In genomic region chrX:118495958-118496762, GRCh38 we compare ENCODE assay signal across 1 cellular context.
TF ChIP-seq lines count a peak whose summit lies in the region.

No MANE protein-coding gene starts in this region.

TF ChIP-seq in K562, 482 proteins besides CTCF, POLR2A, EP300 and RAD21 (continued from another document):
- no peak for TF ChIP-seq CUX1 (CRISPR knock-in tag; IDR thresholded peaks at IDR 0.05)
- TF ChIP-seq CTBP1 (IDR thresholded peaks at IDR 0.05; ENCODE audit: borderline replicate concordance), result peak; percentile 55
- no peak for TF ChIP-seq ZFP91 (CRISPR knock-in tag; IDR thresholded peaks at IDR 0.05)
- 0 out of 2 replicates have a peak, but pooled peaks have one; percentile 5 for TF ChIP-seq ARID4B (CRISPR knock-in tag; IDR thresholded peaks at IDR 0.05)
- TF ChIP-seq TFAP4 (CRISPR knock-in tag; IDR thresholded peaks at IDR 0.05; ENCODE audit: borderline replicate concordance), result 0 out of 2 replicates have a peak, but pooled peaks have one; percentile 16
- TF ChIP-seq ZNF436 (CRISPR knock-in tag; IDR thresholded peaks at IDR 0.05), result no peak
- TF ChIP-seq PHTF2 (CRISPR knock-in tag; IDR thresholded peaks at IDR 0.05), result no peak
- no peak for TF ChIP-seq CHAMP1 (IDR thresholded peaks at IDR 0.05)
- peak; percentile 79 for TF ChIP-seq EGR1 (conservative IDR thresholded peaks at IDR 0.05)
- no peak for TF ChIP-seq GATA2 (CRISPR knock-in tag; IDR thresholded peaks at IDR 0.05)
- peak; percentile 32; the same call in 1 of the 2 replicates for TF ChIP-seq ZC3H4 (CRISPR knock-in tag; IDR thresholded peaks at IDR 0.05; ENCODE audit: borderline replicate concordance)
- no peak for TF ChIP-seq ZNF3 (CRISPR knock-in tag; IDR thresholded peaks at IDR 0.05)
- no peak for TF ChIP-seq BRCA1 (IDR thresholded peaks at IDR 0.05)
- 0 out of 2 replicates have a peak, but pooled peaks have one; percentile 29 for TF ChIP-seq BRCA1 (CRISPR knock-in tag; IDR thresholded peaks at IDR 0.05)
- TF ChIP-seq ZFX (CRISPR knock-in tag; IDR thresholded peaks at IDR 0.05), result peak; percentile 63
- TF ChIP-seq NR2C2 (CRISPR knock-in tag; IDR thresholded peaks at IDR 0.05), result no peak
- TF ChIP-seq NR2C2 (tag; IDR thresholded peaks at IDR 0.05), result 0 out of 2 replicates have a peak, but pooled peaks have one; percentile 31
- TF ChIP-seq MED1 (CRISPR knock-in tag; IDR thresholded peaks at IDR 0.05; ENCODE audit: borderline replicate concordance), result no peak
- peak; percentile 44 for TF ChIP-seq PRDM10 (IDR thresholded peaks at IDR 0.05; ENCODE audit: partially characterized antibody)
- no peak for TF ChIP-seq POLR3A (IDR thresholded peaks at IDR 0.05; ENCODE audit: borderline replicate concordance, extremely low read depth, insufficient read depth, insufficient read length)
- TF ChIP-seq TBP (optimal IDR thresholded peaks at IDR 0.05; ENCODE audit: low read depth, low read length), result peak; percentile 24
- TF ChIP-seq TBL1XR1 (IDR thresholded peaks at IDR 0.05; ENCODE audit: low read length in 2 of 2), result no peak
- TF ChIP-seq KDM1A (IDR thresholded peaks at IDR 0.05), result peak in 1 of 2 experiments; percentile 75; a peak in 2 of 4 replicates
- peak; percentile 74 for TF ChIP-seq RBFOX2 (IDR thresholded peaks at IDR 0.05; ENCODE audit: low read depth, low read length)
- TF ChIP-seq ZNF232 (CRISPR knock-in tag; IDR thresholded peaks at IDR 0.05), result no peak
- no peak for TF ChIP-seq HMG20B (CRISPR knock-in tag; IDR thresholded peaks at IDR 0.05)
- no peak for TF ChIP-seq SRSF3 (IDR thresholded peaks at IDR 0.05; ENCODE audit: insufficient read depth, low read length)
- TF ChIP-seq ELK1 (CRISPR knock-in tag; IDR thresholded peaks at IDR 0.05), result no peak
